In the genomic region with DNA sequence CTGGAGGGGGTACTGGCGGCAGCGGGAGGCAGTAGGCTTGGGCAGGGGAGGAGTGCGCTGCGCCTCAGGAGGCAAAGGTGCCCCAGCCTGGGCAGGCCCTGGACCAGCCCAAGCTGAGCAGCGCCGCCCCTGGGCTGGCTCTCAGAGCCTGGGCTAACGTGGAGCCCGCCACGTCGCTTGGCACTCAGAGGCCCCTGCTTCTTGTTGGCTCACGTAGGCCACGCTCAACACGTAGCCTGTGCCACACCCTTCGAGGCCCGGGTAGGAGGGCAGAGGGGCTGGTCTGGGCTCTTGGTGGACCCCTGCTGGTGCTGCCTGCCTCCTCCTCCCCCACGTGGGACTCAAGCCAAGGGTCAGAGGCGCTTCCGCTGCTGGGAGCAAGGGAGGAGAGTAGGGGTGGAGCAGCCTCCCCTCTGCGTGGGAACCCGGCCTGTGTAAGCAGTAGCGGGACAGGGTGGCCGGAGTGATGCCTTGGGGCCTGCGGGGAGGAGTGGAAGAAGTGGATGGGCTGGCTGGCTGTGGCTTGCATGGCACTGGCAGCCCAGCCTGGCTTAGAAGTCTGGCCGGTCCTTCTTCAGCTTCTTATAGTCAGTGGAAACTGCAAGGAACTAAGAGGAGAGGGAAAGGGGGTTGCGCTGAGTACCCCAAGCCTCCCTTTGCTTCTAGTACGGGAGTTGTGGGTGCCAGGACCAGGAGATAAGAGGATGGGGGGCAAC, we compare ENCODE assay signal across 10 cellular contexts. TPM values are rescaled to one million over a fixed set of nuclear protein-coding genes. Genes with fewer than 3 reads are reported as not detected.
DNase-seq lines count a peak whose midpoint lies in the region; ATAC-seq and TF ChIP-seq lines count a peak whose summit lies in the region.
"Had no signal": no experiment of that assay in that cellular context is flagged by ENCODE, and none has a peak within 500 bp of the region (broad histone marks: within the 10 kb centered on the region; RNA-seq: fewer than 3 reads in every experiment).

No MANE protein-coding gene starts in this region.

- H3K4me3 ChIP-seq in right lobe of liver = peak overlapping the region in 1 of 3 donors; percentile 3

- H3K27ac ChIP-seq in 22Rv1 = peak overlapping the region; percentile 100
- H3K27ac ChIP-seq in right lobe of liver = peak overlapping the region; percentile 15 to 77 (median 33)
- H3K27ac ChIP-seq: left lung had no signal

- peak; percentile 90 for DNase-seq in brain pericyte (ENCODE audit: low read depth, low spot score)
- peak; percentile 89 to 96 (median 92) for DNase-seq in right lobe of liver
- DNase-seq in NCI-H2196 (lab: John Stamatoyannopoulos, UW; ENCODE audit: unreplicated experiment) = no peak
- no peak for DNase-seq in NCI-H1048 (lab: John Stamatoyannopoulos, UW)
- no peak for DNase-seq in stimulated activated CD4-positive, alpha-beta T cell treated with anti-CD3 and anti-CD28 coated beads, Interleukin-12 subunit alpha, Interleukin-12 subunit beta, amount 100 ng/mL, for 4 hours
- DNase-seq: stimulated activated CD4-positive, alpha-beta T cell treated with anti-CD3 and anti-CD28 coated beads, Interleukin-4, amount 100 ng/mL, for 1 hour had no signal

- peak overlapping the region; percentile 60 to 94 (median 86) for H3K4me3 Mint-ChIP-seq in IgD-negative memory B cell

- H3K4me1 ChIP-seq in right lobe of liver = peaks cover 0 to 62% (median 18%) of the 10 kb centered on the region in 4 donors

- TF ChIP-seq CTCF in 22Rv1 (IDR thresholded peaks at IDR 0.05) (peak; percentile 58), right lobe of liver (IDR thresholded peaks at IDR 0.05) (peak; percentile 5 to 33 (median 18))

- TF ChIP-seq POLR2A in right lobe of liver (IDR thresholded peaks at IDR 0.05) = peak; percentile 58

- intact Hi-C loops in right lobe of liver (cut with DNase I) = no loop called here

- no peaks in the 10 kb centered on the region for H3K27me3 ChIP-seq in right lobe of liver

- peaks cover 32 to 50% (median 44%) of the 10 kb centered on the region in 3 donors for H3K4me1 Mint-ChIP-seq in IgD-negative memory B cell

- no peaks in the 10 kb centered on the region for H3K9me3 ChIP-seq in right lobe of liver
- H3K9me3 ChIP-seq: left lung had no signal

- 33% methylated on average over 4 of the region's 26 CpGs for WGBS in right lobe of liver (ENCODE audit: insufficient coverage, low coverage, low lambda C conversion rate, missing lambda C conversion rate)

- ATAC-seq in right lobe of liver (peak; percentile 61 to 66 (median 64)), GM19455 (IDR thresholded peaks at IDR 0.05; ENCODE audit: unreplicated experiment) (no peak)
- ATAC-seq: left lung had no signal

- peak overlapping the region; percentile 90 to 96 (median 95) for H3K27ac Mint-ChIP-seq in IgD-negative memory B cell

- peaks cover 27% of the 10 kb centered on the region for H3K27me3 Mint-ChIP-seq in IgD-negative memory B cell

- H3K36me3 ChIP-seq in right lobe of liver = peaks cover 0 to 31% (median 15%) of the 10 kb centered on the region in 4 donors

- H3K36me3 Mint-ChIP-seq in IgD-negative memory B cell = peaks cover 8% of the 10 kb centered on the region

- H3K9me3 Mint-ChIP-seq in IgD-negative memory B cell = no peaks in the 10 kb centered on the region

RNA-seq across cellular contexts. Expression of a gene that starts 5.7 kb away (rescaled TPM):
- 176 TPM for polyA plus RNA-seq in IgD-negative memory B cell
- 100 to 1,000 TPM; 157 to 228 (median 194) TPM for total RNA-seq in right lobe of liver

RNA-seq across cellular contexts. Expression of a gene that starts 15.8 kb away (rescaled TPM):
- polyA plus RNA-seq in IgD-negative memory B cell = 2.4 TPM
- 1 to 10 TPM in 5 of 6 experiments, under 1 TPM in 1; 0.98 to 4.5 (median 1.8) TPM for total RNA-seq in right lobe of liver

RNA-seq across cellular contexts. Expression of a gene that starts 18.6 kb away (rescaled TPM):
- 8.3 TPM for polyA plus RNA-seq in IgD-negative memory B cell
- 1 to 10 TPM in 2 of 6 experiments, under 1 TPM in 1, not detected in 3; 0.87 to 1.5 (median 1.2) TPM for total RNA-seq in right lobe of liver

Comparison
In these comparisons a context has a peak if more than half of its experiments do, and no peak if none do; other contexts are left out.
1. DNase-seq: peak in brain pericyte (single experiment) and right lobe of liver (3 of 3); none in NCI-H2196 (single experiment), NCI-H1048 (single experiment) and stimulated activated CD4-positive, alpha-beta T cell treated with anti-CD3 and anti-CD28 coated beads, Interleukin-12 subunit alpha, Interleukin-12 subunit beta, amount 100 ng/mL, for 4 hours (single experiment).